In genomic region chr17:4367177-4367576, GRCh38 we compare ENCODE assay signal across 8 cellular contexts. TPM values are rescaled to one million over a fixed set of nuclear protein-coding genes. Genes with fewer than 3 reads are reported as not detected.
DNase-seq lines count a peak whose midpoint lies in the region; ATAC-seq, FAIRE-seq and TF ChIP-seq lines count a peak whose summit lies in the region.
"Not testable (repeated sequence)": the region's sequence is repeated elsewhere in the genome, so short reads cannot be mapped to it uniquely, and the experiment has no call there.

No MANE protein-coding gene starts in this region.

- POLR2A ChIA-PET in CD8-positive, alpha-beta memory T cell (lab: Charles Lee), result interaction anchor here (1.2 to 1.7 kb wide), 2 partner anchors 224 to 573 kb away, joined by 3 to 14 read pairs; partner anchors contain the start of genes CYB5D2, RNF167, SLC25A11 and ZZEF1
- POLR2A ChIA-PET in activated B cell treated with CpG ODN at 0.5 μM for 24 hours (lab: Charles Lee), result interaction anchor here (0.9 to 3.8 kb wide), 2 partner anchors 8 to 29 kb away, joined by 6 to 32 read pairs; no protein-coding TSS in a partner anchor

- peak overlapping the region; percentile 85 for H4K8ac ChIP-seq in trophoblast cell (ENCODE audit: low read depth, low read length)

- H3K27ac ChIP-seq in CD8-positive, alpha-beta memory T cell (ENCODE audit: low read depth, low read length), result peak overlapping the region; percentile 29
- not testable (repeated sequence) for H3K27ac ChIP-seq in astrocyte (ENCODE audit: low read depth, low read length); trophoblast cell (ENCODE audit: low read depth, low read length)
- H3K27ac ChIP-seq in esophagus squamous epithelium (peak overlapping the region; percentile 97 to 100 (median 98)), mesodermal cell (ENCODE audit: low read depth, low read length, severe bottlenecking) (peak overlapping the region; percentile 89), thyroid gland (peak overlapping the region in 2 of 3 donors; percentile 90 to 91)

- peak overlapping the region; percentile 88 for H3K4me2 ChIP-seq in astrocyte (ENCODE audit: low read length)
- H3K4me2 ChIP-seq in trophoblast cell (ENCODE audit: low read length), result peak overlapping the region; percentile 40

- peak overlapping the region; percentile 52 for H2AK5ac ChIP-seq in trophoblast cell (ENCODE audit: low read length)

- TF ChIP-seq CTCF in activated B cell treated with CpG ODN at 0.5 μM for 24 hours (IDR thresholded peaks at IDR 0.05); astrocyte (IDR thresholded peaks at IDR 0.05; ENCODE audit: insufficient read depth, low read depth, low read length); esophagus squamous epithelium (IDR thresholded peaks at IDR 0.05); thyroid gland (IDR thresholded peaks at IDR 0.05): not testable (repeated sequence)

- not testable (repeated sequence) for H3K27me3 ChIP-seq in CD8-positive, alpha-beta memory T cell (ENCODE audit: insufficient read depth, low read length, poor library complexity, severe bottlenecking); MG63; astrocyte (ENCODE audit: insufficient read depth, low read length); esophagus squamous epithelium; trophoblast cell (ENCODE audit: insufficient read depth, low read length); thyroid gland

- not testable (repeated sequence) for H3K27me3 Mint-ChIP-seq in CD8-positive, alpha-beta memory T cell; activated B cell treated with CpG ODN at 0.5 μM for 24 hours; astrocyte (ENCODE audit: low read depth, unreplicated experiment)

- not testable (repeated sequence) for ATAC-seq in activated B cell treated with CpG ODN at 0.5 μM for 24 hours (ENCODE audit: low read depth)

- peaks cover 23 to 34% (median 28%) of the 10 kb centered on the region in 3 donors for H3K4me1 Mint-ChIP-seq in CD8-positive, alpha-beta memory T cell
- peaks cover 48% of the 10 kb centered on the region for H3K4me1 Mint-ChIP-seq in activated B cell treated with CpG ODN at 0.5 μM for 24 hours
- not testable (repeated sequence) for H3K4me1 Mint-ChIP-seq in astrocyte (ENCODE audit: low read depth, unreplicated experiment)

- 94 to 96% methylated on average over 3 to 9 of the region's 10 CpGs for whole genome bisulfite sequencing in esophagus squamous epithelium, 2 donors
- WGBS in mesodermal cell (ENCODE audit: insufficient coverage in 2 of 2), 2 experiments, result 92 to 100% methylated on average over 1 to 6 of the region's 10 CpGs
- WGBS in trophoblast cell (ENCODE audit: extremely low coverage, insufficient coverage, insufficient read length), result no CpG with 5 or more reads among the region's 10 CpGs
- 93 to 94% methylated on average over 10 of the region's 10 CpGs for WGBS in thyroid gland, 2 donors

- not testable (repeated sequence) for DNase-seq in CD8-positive, alpha-beta memory T cell; MG63; activated B cell treated with CpG ODN at 0.5 μM for 24 hours; astrocyte (ENCODE audit: low read depth); esophagus squamous epithelium (lab: John Stamatoyannopoulos, UW); trophoblast cell; thyroid gland

- not testable (repeated sequence) for H2BK120ac ChIP-seq in trophoblast cell (ENCODE audit: insufficient read depth, low read length, poor library complexity)

- not testable (repeated sequence) for H3K4ac ChIP-seq in trophoblast cell (ENCODE audit: low read depth, low read length)

- peaks cover 22% of the 10 kb centered on the region for H4K20me1 ChIP-seq in astrocyte (ENCODE audit: insufficient read depth, low read length)

- not testable (repeated sequence) for H3K9ac ChIP-seq in astrocyte (ENCODE audit: low read length); trophoblast cell (ENCODE audit: low read length)

- H2BK5ac ChIP-seq in trophoblast cell (ENCODE audit: low read depth, low read length, poor library complexity), result not testable (repeated sequence)

- H3K14ac ChIP-seq in trophoblast cell (ENCODE audit: low read length), result not testable (repeated sequence)

- H3K23ac ChIP-seq in trophoblast cell (ENCODE audit: low read length), result not testable (repeated sequence)

- H3K36me3 Mint-ChIP-seq in CD8-positive, alpha-beta memory T cell, result peaks cover 0 to 13% (median 3%) of the 10 kb centered on the region in 3 donors
- peaks cover 12% of the 10 kb centered on the region for H3K36me3 Mint-ChIP-seq in activated B cell treated with CpG ODN at 0.5 μM for 24 hours (ENCODE audit: low read depth)
- H3K36me3 Mint-ChIP-seq in astrocyte (ENCODE audit: low read depth, unreplicated experiment), result not testable (repeated sequence)

- H3K36me3 ChIP-seq in CD8-positive, alpha-beta memory T cell (ENCODE audit: insufficient read depth, low read length); MG63; astrocyte (ENCODE audit: insufficient read depth, low read length); esophagus squamous epithelium; trophoblast cell (ENCODE audit: control insufficient read depth in 1 of 2, insufficient read depth in 2 of 2, low read length in 2 of 2); thyroid gland: not testable (repeated sequence)
- peaks cover 13% of the 10 kb centered on the region for H3K36me3 ChIP-seq in mesodermal cell (ENCODE audit: control insufficient read depth, insufficient read depth, low read length)

- not testable (repeated sequence) for FAIRE-seq in astrocyte (lab: Jason Lieb, UNC)

- peak overlapping the region; percentile 80 for H4K12ac ChIP-seq in trophoblast cell (ENCODE audit: low read depth, low read length)

- peaks cover 16% of the 10 kb centered on the region for H3K79me1 ChIP-seq in trophoblast cell (ENCODE audit: low read length)

- H3K18ac ChIP-seq in trophoblast cell (ENCODE audit: low read length), result not testable (repeated sequence)

- H3K4me3 Mint-ChIP-seq in CD8-positive, alpha-beta memory T cell, result peak overlapping the region; percentile 82 to 90 (median 87)
- H3K4me3 Mint-ChIP-seq in activated B cell treated with CpG ODN at 0.5 μM for 24 hours, result peak overlapping the region; percentile 86
- peak overlapping the region; percentile 78 for H3K4me3 Mint-ChIP-seq in astrocyte (ENCODE audit: unreplicated experiment)

- not testable (repeated sequence) for H2BK12ac ChIP-seq in trophoblast cell (ENCODE audit: low read length)

- H4K91ac ChIP-seq in trophoblast cell (ENCODE audit: low read depth, low read length), result not testable (repeated sequence)

- not testable (repeated sequence) for H3K9me3 Mint-ChIP-seq in CD8-positive, alpha-beta memory T cell; activated B cell treated with CpG ODN at 0.5 μM for 24 hours; astrocyte (ENCODE audit: unreplicated experiment)

- H3K4me3 ChIP-seq in CD8-positive, alpha-beta memory T cell (ENCODE audit: low read length), result peak overlapping the region; percentile 47
- H3K4me3 ChIP-seq in MG63, result peak overlapping the region; percentile 74; the same call in 1 of the 2 replicates
- not testable (repeated sequence) for H3K4me3 ChIP-seq in astrocyte (ENCODE audit: insufficient read depth, low read depth, low read length); mesodermal cell (ENCODE audit: extremely low read depth, insufficient read depth, low read length, poor library complexity, severe bottlenecking); trophoblast cell (ENCODE audit: low read depth, low read length); thyroid gland (replicated peaks in 1 of 3)
- peak overlapping the region in 2 of 4 donors; percentile 94 to 100 for H3K4me3 ChIP-seq in esophagus squamous epithelium

- peaks cover 20% of the 10 kb centered on the region for H3K4me1 ChIP-seq in CD8-positive, alpha-beta memory T cell (ENCODE audit: insufficient read depth, low read length)
- H3K4me1 ChIP-seq in astrocyte (ENCODE audit: insufficient read depth, low read length); mesodermal cell (ENCODE audit: control insufficient read depth, insufficient read depth, low read length, poor library complexity, severe bottlenecking); trophoblast cell (ENCODE audit: control insufficient read depth in 1 of 2, insufficient read depth in 2 of 2, low read length in 2 of 2); thyroid gland: not testable (repeated sequence)
- H3K4me1 ChIP-seq in esophagus squamous epithelium, result peaks cover 6 to 53% (median 7%) of the 10 kb centered on the region in 3 donors

- not testable (repeated sequence) for TF ChIP-seq POLR2A in esophagus squamous epithelium (IDR thresholded peaks at IDR 0.05); thyroid gland (IDR thresholded peaks at IDR 0.05)

- CTCF ChIA-PET in CD8-positive, alpha-beta memory T cell (lab: Charles Lee); activated B cell treated with CpG ODN at 0.5 μM for 24 hours (lab: Charles Lee): not testable (repeated sequence)

- H3K27ac Mint-ChIP-seq in CD8-positive, alpha-beta memory T cell, result peak overlapping the region; percentile 79 to 98 (median 96)
- H3K27ac Mint-ChIP-seq in activated B cell treated with CpG ODN at 0.5 μM for 24 hours, result peak overlapping the region; percentile 93
- H3K27ac Mint-ChIP-seq in astrocyte (ENCODE audit: unreplicated experiment), result peak overlapping the region; percentile 91

- H2AFZ ChIP-seq in astrocyte (ENCODE audit: low read depth, low read length), result peak overlapping the region; percentile 96
- not testable (repeated sequence) for H2AFZ ChIP-seq in trophoblast cell (ENCODE audit: insufficient read depth, low read length, poor library complexity)

- intact Hi-C loops in activated B cell treated with CpG ODN at 0.5 μM for 24 hours (cut with micrococcal nuclease) (loop anchor here (2.0 to 10.0 kb wide), 4 partner anchors 62 to 1655 kb away; partner anchors contain the start of genes CLUH, PFN1, RNF167 and SLC25A11), thyroid gland (cut with DNase I) (loop anchor here (5.0 kb wide), 1 partner anchor 225 kb away; the partner anchor contains the start of genes CYB5D2 and ZZEF1)
- intact Hi-C loops in esophagus squamous epithelium (cut with DNase I), result not testable (repeated sequence)

- H3K79me2 ChIP-seq in astrocyte (ENCODE audit: insufficient read depth, low read length) (peaks cover 42% of the 10 kb centered on the region), trophoblast cell (ENCODE audit: control insufficient read depth, insufficient read depth, low read length, poor library complexity) (peaks cover 25% of the 10 kb centered on the region)

- H3K9me3 ChIP-seq in CD8-positive, alpha-beta memory T cell (ENCODE audit: low read length); MG63; astrocyte (ENCODE audit: insufficient read depth, low read depth, low read length); esophagus squamous epithelium; mesodermal cell (ENCODE audit: control insufficient read depth, low read length); trophoblast cell (ENCODE audit: insufficient read depth, low read depth, low read length); thyroid gland: not testable (repeated sequence)

RNA-seq across cellular contexts. Expression of gene UBE2G1, which starts 0.7 kb away (rescaled TPM):
- 10 to 100 TPM; 54.9 to 68.0 TPM for total RNA-seq in CD8-positive, alpha-beta memory T cell
- 66.6 TPM for polyA plus RNA-seq in CD8-positive, alpha-beta memory T cell
- total RNA-seq in MG63 (2014; rRNA removed; shearing (Covaris generic); ENCODE audit: low replicate concordance), result 18.9 and 33.9 TPM in 2 replicates
- total RNA-seq in activated B cell treated with CpG ODN at 0.5 μM for 24 hours (66.5 and 66.6 TPM in 2 replicates), astrocyte (123 and 129 TPM in 2 replicates), esophagus squamous epithelium (10 to 100 TPM; 52.5 to 88.2 (median 73.5) TPM), thyroid gland (10 to 100 TPM; 39.1 to 58.0 (median 49.4) TPM)
- 76.9 TPM for polyA plus RNA-seq in mesodermal cell (2013, experiment 1 of 2)
- 70.4 TPM for polyA plus RNA-seq in mesodermal cell (2013, experiment 2 of 2)
- 225 and 236 TPM in 2 replicates for polyA plus RNA-seq in trophoblast cell (2013)
